Comparison of ENCODE assay signal across 8 cellular contexts in the genomic region with DNA sequence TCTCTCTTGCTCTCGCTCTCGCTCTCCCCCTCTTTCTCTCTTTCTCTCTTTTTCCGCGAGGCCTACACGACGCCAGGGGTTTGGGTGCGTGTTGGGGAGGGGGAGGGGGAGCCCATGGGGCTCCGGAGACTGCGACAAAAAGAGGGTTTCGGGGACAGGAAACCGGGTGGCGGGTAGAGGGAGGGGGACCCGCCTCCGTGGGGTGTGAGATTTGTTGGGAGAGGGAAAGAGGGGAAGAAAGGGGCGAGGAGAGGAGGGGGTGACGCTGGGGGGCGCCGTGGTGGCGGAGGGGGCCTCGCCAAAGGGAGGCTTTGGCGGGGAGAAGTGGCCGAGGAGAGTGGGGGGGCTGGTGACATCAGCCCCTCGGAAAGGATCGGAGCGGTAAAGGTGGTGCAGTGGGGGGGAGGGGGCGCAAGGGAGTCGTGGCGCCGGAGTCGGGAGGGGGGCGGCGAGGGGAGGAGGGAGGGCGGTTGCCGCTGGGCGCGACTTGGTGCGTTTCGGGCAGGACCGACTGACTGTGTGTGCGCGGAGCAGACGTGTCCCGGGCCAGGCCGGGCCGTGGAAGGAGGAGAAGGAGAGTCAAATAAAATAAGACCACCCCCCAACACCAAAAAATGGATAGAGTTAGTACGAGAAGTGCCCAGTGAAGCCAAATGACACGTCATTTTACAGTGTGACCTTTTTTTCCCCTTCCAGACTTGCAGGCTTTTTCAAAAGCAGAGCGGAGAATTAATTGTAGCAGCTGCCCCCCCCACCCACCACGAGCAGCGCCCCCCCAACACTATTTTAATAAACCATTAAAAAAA. TPM values are rescaled to one million over a fixed set of nuclear protein-coding genes. Genes with fewer than 3 reads are reported as not detected.
DNase-seq lines count a peak whose midpoint lies in the region; ATAC-seq and TF ChIP-seq lines count a peak whose summit lies in the region.

No MANE protein-coding gene starts in this region.

- ATAC-seq in left colon (peak; percentile 36), GM19351 (IDR thresholded peaks at IDR 0.05; ENCODE audit: unreplicated experiment) (no peak)

- intact Hi-C loops in left colon (cut with DNase I, micrococcal nuclease) = no loop called here

- H3K27me3 ChIP-seq in BJ (ENCODE audit: control insufficient read depth, insufficient read depth, low read length) = no peaks in the 10 kb centered on the region
- H3K27me3 ChIP-seq in H7 (ENCODE audit: control insufficient read depth, insufficient read depth, low read length) = peaks cover 9% of the 10 kb centered on the region

- no peak for DNase-seq in BJ (ENCODE audit: low read depth)
- DNase-seq in H7 = peak; percentile 94
- DNase-seq in NCI-H2196 (lab: John Stamatoyannopoulos, UW; ENCODE audit: unreplicated experiment) = peak; percentile 61
- peak; percentile 62 to 71 for DNase-seq in activated CD4-positive, alpha-beta T cell treated with anti-CD3 and anti-CD28 coated beads for 24 hours (ENCODE audit: low read depth in 2 of 2)
- peak; percentile 60 for DNase-seq in cerebellum (ENCODE audit: low spot score)
- DNase-seq in left colon = peak; percentile 79 to 83
- peak; percentile 77 to 83 for DNase-seq in stimulated activated CD4-positive, alpha-beta T cell treated with anti-CD3 and anti-CD28 coated beads, Interleukin-2, amount 100 ng/mL, for 24 hours

- H3K4me3 ChIP-seq in BJ (ENCODE audit: low read depth, low read length) (peak overlapping the region; percentile 88), H7 (ENCODE audit: insufficient read depth, low read depth, low read length) (peak overlapping the region; percentile 69)

- CTCF ChIA-PET in BJ (lab: Yijun Ruan, JAX) = no interaction called here

- H3K36me3 ChIP-seq in BJ (ENCODE audit: control insufficient read depth, insufficient read depth, low read length) (no peaks in the 10 kb centered on the region), H7 (replicated peaks; ENCODE audit: control insufficient read depth, insufficient read depth, low read length) (no peaks in the 10 kb centered on the region)

- POLR2A ChIA-PET in BJ (lab: Charles Lee) = no interaction called here

- TF ChIP-seq CTCF in BJ (IDR thresholded peaks at IDR 0.05; ENCODE audit: insufficient read depth, low read depth, low read length) = peak; percentile 13; the same call in 1 of the 2 replicates

RNA-seq across cellular contexts. Expression of a gene that starts 39.8 kb away (rescaled TPM):
- 1,063 and 1,537 TPM in 2 replicates for polyA plus RNA-seq in BJ (2011; rRNA removed)
- 1,584 and 1,724 TPM in 2 replicates for polyA minus RNA-seq in BJ (2011; rRNA and poly(A)+ RNA removed)
- total RNA-seq in H7 (2014; rRNA removed; shearing (Covaris generic)) = 683 and 685 TPM in 2 replicates
- total RNA-seq in cerebellum (376 TPM), left colon (100 to 1,000 TPM; 651 to 725 TPM)

RNA-seq across cellular contexts. Expression of a gene that starts 41.6 kb away (rescaled TPM):
- polyA plus RNA-seq in BJ (2011; rRNA removed) = 0.42 and 0.45 TPM in 2 replicates
- 0.15 and 0.57 TPM in 2 replicates for polyA minus RNA-seq in BJ (2011; rRNA and poly(A)+ RNA removed)
- total RNA-seq in H7 (2014; rRNA removed; shearing (Covaris generic)) = 0.24 and 0.26 TPM in 2 replicates
- total RNA-seq in cerebellum (2.0 TPM), left colon (1 to 10 TPM in 1 of 2 donors, under 1 TPM in 1; 0.87 to 1.1 TPM)
